8 cellular contexts compared by ENCODE assay signal in genomic region chr20:59005523-59006166, GRCh38. TPM values are rescaled to one million over a fixed set of nuclear protein-coding genes. Genes with fewer than 3 reads are reported as not detected.
DNase-seq lines count a peak whose midpoint lies in the region; ATAC-seq and TF ChIP-seq lines count a peak whose summit lies in the region.

No MANE protein-coding gene starts in this region.

- TF ChIP-seq CTCF in GM06990 (IDR thresholded peaks at IDR 0.05; ENCODE audit: insufficient read depth, low read length, poor library complexity, severe bottlenecking) (no peak), Peyer's patch (IDR thresholded peaks at IDR 0.05) (no peak), psoas muscle (IDR thresholded peaks at IDR 0.05) (no peak)

- TF ChIP-seq POLR2A in Peyer's patch (IDR thresholded peaks at IDR 0.05) = no peak

- H3K9me3 ChIP-seq in Peyer's patch (no peaks in the 10 kb centered on the region), esophagus (ENCODE audit: control insufficient read depth in 2 of 2, insufficient read depth in 1 of 2, low read depth in 1 of 2, low read length in 1 of 2) (no peaks in the 10 kb centered on the region), psoas muscle (no peaks in the 10 kb centered on the region)

- intact Hi-C loops in psoas muscle (cut with DNase I) = no loop called here

- peak overlapping the region; percentile 76 for H3K4me3 ChIP-seq in GM06990 (replicated peaks; ENCODE audit: low read depth, low read length)
- peak overlapping the region; percentile 66 to 88 (median 81) for H3K4me3 ChIP-seq in Peyer's patch
- H3K4me3 ChIP-seq in esophagus (ENCODE audit: low read depth in 1 of 2, low read length in 2 of 2) = peak overlapping the region; percentile 50 to 76
- H3K4me3 ChIP-seq in psoas muscle = peak overlapping the region; percentile 94

- H3K27me3 ChIP-seq in GM06990 (replicated peaks; ENCODE audit: control insufficient read depth, insufficient read depth, low read length) = no peaks in the 10 kb centered on the region
- H3K27me3 ChIP-seq in Peyer's patch = no peaks in the 10 kb centered on the region
- no peaks in the 10 kb centered on the region for H3K27me3 ChIP-seq in esophagus (ENCODE audit: control insufficient read depth in 1 of 2, insufficient read depth in 2 of 2, low read length in 2 of 2)
- H3K27me3 ChIP-seq in psoas muscle (ENCODE audit: insufficient read depth in 3 of 3, low read length in 2 of 3) = no peaks in the 10 kb centered on the region

- peaks cover 3 to 40% (median 28%) of the 10 kb centered on the region in 4 donors for H3K4me1 ChIP-seq in Peyer's patch
- H3K4me1 ChIP-seq in esophagus (ENCODE audit: control insufficient read depth in 2 of 2, insufficient read depth in 2 of 2, low read length in 1 of 2) = peaks cover 3 to 22% of the 10 kb centered on the region in 2 donors
- H3K4me1 ChIP-seq in psoas muscle = peaks cover 15% of the 10 kb centered on the region

- H3K27ac ChIP-seq in Peyer's patch (peak overlapping the region; percentile 91 to 99 (median 94)), esophagus (ENCODE audit: low read depth in 2 of 2, low read length in 1 of 2) (peak overlapping the region; percentile 56 to 65), psoas muscle (peak overlapping the region; percentile 84)

- 74 to 76% methylated on average over 3 of the region's 3 CpGs for WGBS in esophagus, 2 donors
- 53 to 64% (median 55%) methylated on average over 3 of the region's 3 CpGs for WGBS in psoas muscle, 3 donors

- no peak for ATAC-seq in psoas muscle

- H3K36me3 ChIP-seq in GM06990 (ENCODE audit: control insufficient read depth, insufficient read depth, low read length) (peaks cover 30% of the 10 kb centered on the region), Peyer's patch (peaks cover 0 to 36% (median 0%) of the 10 kb centered on the region in 3 donors), esophagus (ENCODE audit: control insufficient read depth in 2 of 2, insufficient read depth in 2 of 2, low read length in 1 of 2) (peaks cover 0 to 11% of the 10 kb centered on the region in 2 donors), psoas muscle (ENCODE audit: insufficient read depth in 1 of 2, low read depth in 1 of 2) (peaks cover 0 to 25% of the 10 kb centered on the region in 2 donors)

- DNase-seq in GM06990 (ENCODE audit: extremely low read depth, insufficient read length) (no peak), Peyer's patch (no peak), psoas muscle (no peak), NCI-H1694 (lab: John Stamatoyannopoulos, UW) (no peak), MV-4-11 (lab: John Stamatoyannopoulos, UW) (no peak), NOMO-1 treated with DMSO at 0.1 percent for 48 hours (lab: John Stamatoyannopoulos, UW; ENCODE audit: unreplicated experiment) (no peak)
- DNase-seq in stimulated activated naive CD4-positive, alpha-beta T cell (lab: John Stamatoyannopoulos, UW) = no peak

RNA-seq across cellular contexts. Expression of gene CTSZ, which starts 1.4 kb away (rescaled TPM):
- total RNA-seq in Peyer's patch = 100 to 1,000 TPM in 3 of 4 donors, 10 to 100 TPM in 1; 78.4 to 310 (median 274) TPM
- polyA plus RNA-seq in esophagus = 10 to 100 TPM; 17.0 to 41.9 TPM
- total RNA-seq in psoas muscle = 10 to 100 TPM; 41.2 to 50.5 (median 45.0) TPM
- 10 to 100 TPM; 38.2 to 47.3 (median 41.0) TPM for polyA plus RNA-seq in psoas muscle

RNA-seq across cellular contexts. Expression of gene TUBB1, which starts 13.6 kb away (rescaled TPM):
- total RNA-seq in Peyer's patch = not detected
- polyA plus RNA-seq in esophagus = under 1 TPM in 1 of 2 donors, not detected in 1; 0.04 TPM
- total RNA-seq in psoas muscle = under 1 TPM; 0.08 to 0.32 (median 0.19) TPM
- polyA plus RNA-seq in psoas muscle = under 1 TPM in 2 of 3 donors, not detected in 1; 0.03 to 0.05 TPM

RNA-seq across cellular contexts. Expression of gene NELFCD, which starts 24.6 kb away (rescaled TPM):
- total RNA-seq in Peyer's patch (10 to 100 TPM; 39.6 to 98.2 (median 65.1) TPM), psoas muscle (10 to 100 TPM; 32.8 to 43.6 (median 34.2) TPM)
- polyA plus RNA-seq in esophagus (10 to 100 TPM; 36.6 to 38.2 TPM), psoas muscle (10 to 100 TPM; 24.1 to 41.1 (median 38.8) TPM)

RNA-seq across cellular contexts. Expression of gene ATP5F1E, which starts 26.5 kb away (rescaled TPM):
- total RNA-seq in Peyer's patch (10 to 100 TPM; 20.6 to 34.0 (median 26.8) TPM), psoas muscle (10 to 100 TPM; 72.1 to 88.5 (median 87.1) TPM)
- polyA plus RNA-seq in esophagus (10 to 100 TPM; 36.3 to 50.1 TPM), psoas muscle (10 to 100 TPM; 57.1 to 65.4 (median 63.6) TPM)

RNA-seq across cellular contexts. Expression of gene PRELID3B, which starts 36.9 kb away (rescaled TPM):
- total RNA-seq in Peyer's patch (100 to 1,000 TPM in 2 of 4 donors, 10 to 100 TPM in 2; 44.6 to 148 (median 86.5) TPM), psoas muscle (10 to 100 TPM; 33.7 to 57.5 (median 34.2) TPM)
- polyA plus RNA-seq in esophagus (10 to 100 TPM; 25.0 to 38.1 TPM), psoas muscle (10 to 100 TPM; 23.2 to 61.2 (median 42.9) TPM)
